In genomic region chr7:83468251-83468739, GRCh38 we compare ENCODE assay signal across 8 cellular contexts.
DNase-seq lines count a peak whose midpoint lies in the region; ATAC-seq and TF ChIP-seq lines count a peak whose summit lies in the region.

No MANE protein-coding gene starts in this region.

- no peak overlapping the region for H3K27ac Mint-ChIP-seq in stimulated activated naive CD8-positive, alpha-beta T cell treated with anti-CD3 and anti-CD28 coated beads, Interleukin-15, amount 100 ng/mL, for 72 hours

- peak overlapping the region; percentile 29; the same call in 1 of the 2 replicates for H3K4me3 ChIP-seq in AG04449 (ENCODE audit: low read depth, low read length)
- H3K4me3 ChIP-seq in adipocyte (ENCODE audit: low read length) = peak overlapping the region; percentile 63
- no peak overlapping the region for H3K4me3 ChIP-seq in right atrium auricular region
- H3K4me3 ChIP-seq in skeletal muscle satellite cell (ENCODE audit: low read length) = peak overlapping the region; percentile 47

- H3K9ac ChIP-seq in adipocyte (ENCODE audit: low read length) (peak overlapping the region; percentile 15), skeletal muscle satellite cell (ENCODE audit: low read depth, low read length) (peak overlapping the region; percentile 64)

- no peak overlapping the region for H3K4me3 Mint-ChIP-seq in stimulated activated naive CD8-positive, alpha-beta T cell treated with anti-CD3 and anti-CD28 coated beads, Interleukin-15, amount 100 ng/mL, for 72 hours

- H3K9me3 Mint-ChIP-seq in stimulated activated naive CD8-positive, alpha-beta T cell treated with anti-CD3 and anti-CD28 coated beads, Interleukin-15, amount 100 ng/mL, for 72 hours = no peaks in the 10 kb centered on the region

- H3K27me3 Mint-ChIP-seq in stimulated activated naive CD8-positive, alpha-beta T cell treated with anti-CD3 and anti-CD28 coated beads, Interleukin-15, amount 100 ng/mL, for 72 hours = no peaks in the 10 kb centered on the region

- H3K27me3 ChIP-seq in adipocyte (replicated peaks; ENCODE audit: control insufficient read depth, insufficient read depth, low read length) = no peaks in the 10 kb centered on the region
- H3K27me3 ChIP-seq in right atrium auricular region = no peaks in the 10 kb centered on the region
- H3K27me3 ChIP-seq in skeletal muscle satellite cell (ENCODE audit: control insufficient read depth, insufficient read depth, low read length) = no peaks in the 10 kb centered on the region

- H3K4me1 ChIP-seq in adipocyte (ENCODE audit: control insufficient read depth, insufficient read depth, low read length) (peaks cover 6% of the 10 kb centered on the region), right atrium auricular region (no peaks in the 10 kb centered on the region), skeletal muscle satellite cell (ENCODE audit: control insufficient read depth, insufficient read depth, low read length) (peaks cover 15% of the 10 kb centered on the region)

- H3K9me3 ChIP-seq in adipocyte (ENCODE audit: control insufficient read depth, low read length) (no peaks in the 10 kb centered on the region), right atrium auricular region (no peaks in the 10 kb centered on the region), skeletal muscle satellite cell (replicated peaks; ENCODE audit: low read length) (no peaks in the 10 kb centered on the region)

- no peaks in the 10 kb centered on the region for H3K4me1 Mint-ChIP-seq in stimulated activated naive CD8-positive, alpha-beta T cell treated with anti-CD3 and anti-CD28 coated beads, Interleukin-15, amount 100 ng/mL, for 72 hours

- CTCF ChIA-PET in AG04449 (lab: Yijun Ruan, JAX) = interaction anchor here (0.7 kb wide), 1 partner anchor 1925 kb away, joined by 4 read pairs; no protein-coding TSS in a partner anchor

- H3K36me3 ChIP-seq in adipocyte (ENCODE audit: control insufficient read depth, insufficient read depth, low read length, severe bottlenecking) (no peaks in the 10 kb centered on the region), right atrium auricular region (no peaks in the 10 kb centered on the region), skeletal muscle satellite cell (ENCODE audit: insufficient read depth, low read length) (no peaks in the 10 kb centered on the region)

- H3K27ac ChIP-seq in right atrium auricular region = no peak overlapping the region

- DNase-seq in AG04449 (ENCODE audit: low read depth, low spot score) = peak; percentile 89
- peak; percentile 62 for DNase-seq in NCI-H1105 treated with DMSO at 0.1 percent for 48 hours (lab: John Stamatoyannopoulos, UW)
- peak; percentile 95 for DNase-seq in adipocyte (ENCODE audit: low read depth)
- peak; percentile 65 for DNase-seq in right atrium auricular region (ENCODE audit: low spot score)
- DNase-seq in stimulated activated naive CD8-positive, alpha-beta T cell treated with anti-CD3 and anti-CD28 coated beads, Interleukin-15, amount 100 ng/mL, for 72 hours = no peak

- TF ChIP-seq CTCF in AG04449 (IDR thresholded peaks at IDR 0.05; ENCODE audit: insufficient read depth, low read length, missing control alignments) (no peak), right atrium auricular region (IDR thresholded peaks at IDR 0.05) (no peak)

- ATAC-seq in GM18502 (IDR thresholded peaks at IDR 0.05; ENCODE audit: poor library complexity, unreplicated experiment) = peak; percentile 99
- ATAC-seq in HG02943 (IDR thresholded peaks at IDR 0.05; ENCODE audit: low read depth, unreplicated experiment) = peak; percentile 95
- no peak for ATAC-seq in stimulated activated naive CD8-positive, alpha-beta T cell treated with anti-CD3 and anti-CD28 coated beads, Interleukin-15, amount 100 ng/mL, for 72 hours

- H3K4me2 ChIP-seq in skeletal muscle satellite cell (ENCODE audit: low read length) = peak overlapping the region; percentile 80

- POLR2A ChIA-PET in AG04449 (lab: Yijun Ruan, JAX) = no interaction called here

Comparison
In these comparisons a context has a peak if more than half of its experiments do, and no peak if none do; other contexts are left out.
1. DNase-seq: peak in AG04449 (single experiment), NCI-H1105 treated with DMSO at 0.1 percent for 48 hours (single experiment), adipocyte (single experiment) and right atrium auricular region (single experiment); none in stimulated activated naive CD8-positive, alpha-beta T cell treated with anti-CD3 and anti-CD28 coated beads, Interleukin-15, amount 100 ng/mL, for 72 hours (0 of 2).
2. H3K4me3 ChIP-seq: peak in AG04449 (single experiment), adipocyte (single experiment) and skeletal muscle satellite cell (single experiment); none in right atrium auricular region (0 of 2).